Comparison of ENCODE assay signal across 22 cellular contexts in the genomic region with DNA sequence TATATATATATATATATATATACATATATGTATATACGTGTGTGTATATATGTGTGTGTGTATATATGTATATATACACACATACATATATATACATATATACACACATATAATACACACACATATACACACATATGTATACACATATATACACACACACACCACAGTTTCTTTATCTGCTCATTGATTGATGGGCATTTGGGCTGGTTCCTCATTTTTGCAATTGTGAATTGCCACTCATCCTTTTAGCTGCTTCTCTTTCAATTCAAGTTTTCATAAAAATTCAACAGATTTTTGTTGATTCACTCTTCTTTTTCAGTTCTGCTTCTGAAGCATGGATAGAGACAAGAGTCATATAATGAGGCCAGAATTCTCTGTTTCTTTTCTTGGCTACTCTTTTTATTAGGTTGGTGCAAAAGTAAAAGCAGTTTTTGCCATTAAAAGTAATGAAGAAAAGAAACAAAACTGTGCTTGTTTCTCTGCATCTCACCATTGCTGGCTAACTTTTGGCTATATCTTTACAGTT.
"Had no signal": no experiment of that assay in that cellular context is flagged by ENCODE, and none has a peak within 500 bp of the region (broad histone marks: within the 10 kb centered on the region; RNA-seq: fewer than 3 reads in every experiment).

No MANE protein-coding gene starts in this region.

- H3K27ac ChIP-seq: epithelial cell of prostate, heart right ventricle, lower lobe of right lung, transverse colon, uterus, VCaP had no signal

- H3K36me3 ChIP-seq: heart right ventricle, lower lobe of right lung, transverse colon, uterus had no signal

- H3K27ac Mint-ChIP-seq: activated CD4-positive, alpha-beta memory T cell treated with anti-CD3 and anti-CD28 coated beads, Interleukin-2, amount 10 ng/mL, durations not matched to agents 7 days and 5 days; activated CD4-positive, alpha-beta T cell treated with anti-CD3 and anti-CD28 coated beads, Interleukin-2, amount 10 ng/mL, durations not matched to agents 24 days and 14 days; brain had no signal

- H3K27me3 ChIP-seq: uterus had no signal

- H3K9me3 ChIP-seq: lower lobe of right lung, transverse colon, uterus had no signal

- H3K36me3 Mint-ChIP-seq: brain; naive B cell; stimulated activated effector memory CD8-positive, alpha-beta T cell treated with anti-CD3 and anti-CD28 coated beads, Interleukin-12 subunit alpha, Interleukin-12 subunit beta, amount 100 ng/mL, for 72 hours had no signal

- H3K4me1 ChIP-seq: lower lobe of right lung, transverse colon, uterus had no signal

- H3K4me1 Mint-ChIP-seq: brain, neural crest cell had no signal

- H3K4me3 Mint-ChIP-seq: activated CD4-positive, alpha-beta memory T cell treated with anti-CD3 and anti-CD28 coated beads, Interleukin-2, amount 10 ng/mL, durations not matched to agents 7 days and 5 days; activated CD4-positive, alpha-beta T cell treated with anti-CD3 and anti-CD28 coated beads, Interleukin-2, amount 10 ng/mL, durations not matched to agents 24 days and 14 days; brain; naive B cell; neural crest cell; stimulated activated effector memory CD8-positive, alpha-beta T cell treated with anti-CD3 and anti-CD28 coated beads, Interleukin-12 subunit alpha, Interleukin-12 subunit beta, amount 100 ng/mL, for 72 hours had no signal

- ATAC-seq: heart right ventricle; left lobe of liver; lower lobe of right lung; sciatic nerve; stimulated activated effector memory CD8-positive, alpha-beta T cell treated with anti-CD3 and anti-CD28 coated beads, Interleukin-12 subunit alpha, Interleukin-12 subunit beta, amount 100 ng/mL, for 72 hours had no signal

- FAIRE-seq: small intestine had no signal

- DNase-seq: activated CD4-positive, alpha-beta memory T cell treated with anti-CD3 and anti-CD28 coated beads, Interleukin-2, amount 10 ng/mL, durations not matched to agents 7 days and 5 days; activated effector memory CD4-positive, alpha-beta T cell treated with anti-CD3 and anti-CD28 coated beads, Interleukin-2, amount 50 U/mL, for 16 hours; activated naive CD4-positive, alpha-beta T cell treated with anti-CD3 and anti-CD28 coated beads, Interleukin-2, amount 50 U/mL, for 16 hours; aorta; heart right ventricle; lower lobe of right lung; naive B cell; occipital lobe; posterior cingulate gyrus; small intestine; stimulated activated CD4-positive, alpha-beta T cell treated with anti-CD3 and anti-CD28 coated beads, Interleukin-2, amount 100 ng/mL, for 24 hours; T-helper 9 cell; transverse colon; uterus had no signal

- H3K4me3 ChIP-seq: heart right ventricle, lower lobe of right lung, transverse colon, uterus had no signal
